In the genomic region with DNA sequence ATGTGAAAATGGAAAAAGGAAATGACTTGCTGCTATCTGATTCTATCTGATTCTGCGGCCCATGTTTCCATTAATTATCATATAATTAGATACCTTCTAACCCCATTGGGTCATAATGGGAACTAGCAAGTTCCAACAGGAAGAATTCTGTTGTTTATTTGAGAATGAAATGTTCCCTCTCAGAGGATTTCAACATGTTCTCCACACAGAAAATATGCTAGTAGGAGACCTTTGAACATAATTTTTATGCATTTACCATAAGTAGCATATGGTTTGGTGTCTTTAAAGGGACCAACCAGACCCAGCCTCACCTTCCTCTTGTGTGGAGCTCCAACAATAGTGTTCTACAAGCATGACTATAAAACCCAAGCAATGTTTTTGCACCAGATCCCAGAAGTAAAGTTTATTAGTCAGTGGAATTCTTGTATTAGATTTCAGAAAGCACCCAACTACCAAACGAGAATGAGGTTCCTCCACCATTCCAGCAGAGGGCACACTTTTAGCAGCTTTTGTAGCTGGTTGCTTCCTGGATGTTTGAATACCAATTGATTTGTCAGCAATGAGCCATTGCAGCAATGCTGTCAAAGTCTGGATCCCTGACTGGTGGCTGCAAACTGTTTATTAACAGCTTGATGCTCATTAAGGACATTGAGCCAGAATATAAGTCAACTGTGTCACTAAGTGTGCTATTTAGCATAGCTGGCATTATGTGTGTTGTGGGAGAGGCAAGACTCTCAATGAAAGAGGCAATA, we compare ENCODE assay signal across 9 cellular contexts.
DNase-seq lines count a peak whose midpoint lies in the region; ATAC-seq, FAIRE-seq and TF ChIP-seq lines count a peak whose summit lies in the region.
"Had no signal": no experiment of that assay in that cellular context is flagged by ENCODE, and none has a peak within 500 bp of the region (broad histone marks: within the 10 kb centered on the region; RNA-seq: fewer than 3 reads in every experiment).

No MANE protein-coding gene starts in this region.

- no peak overlapping the region for H3K4me3 ChIP-seq in dorsolateral prefrontal cortex

- peaks cover 0 to 13% (median 0%) of the 10 kb centered on the region in 5 donors for H3K27me3 Mint-ChIP-seq in naive thymus-derived CD8-positive, alpha-beta T cell

- POLR2A ChIA-PET in naive thymus-derived CD8-positive, alpha-beta T cell (lab: Charles Lee) = no interaction called here

- H3K9me3 Mint-ChIP-seq in naive thymus-derived CD8-positive, alpha-beta T cell = peaks cover 0 to 8% (median under 1%) of the 10 kb centered on the region in 9 donors

- H3K4me3 Mint-ChIP-seq in naive thymus-derived CD8-positive, alpha-beta T cell = no peak overlapping the region
- H3K4me3 Mint-ChIP-seq: natural killer cell had no signal

- H3K27me3 ChIP-seq in dorsolateral prefrontal cortex = no peaks in the 10 kb centered on the region

- peak; percentile 85 for ATAC-seq in SK-N-SH treated with all-trans-retinoic acid at 6 μM for 48 hours
- ATAC-seq in naive thymus-derived CD8-positive, alpha-beta T cell = no peak
- no peak for ATAC-seq in activated CD4-positive, CD25-positive, alpha-beta regulatory T cell treated with anti-CD3 and anti-CD28 coated beads, Interleukin-2, amount 50 U/mL, for 24 hours

- TF ChIP-seq CTCF in 22Rv1 (IDR thresholded peaks at IDR 0.05) (peak; percentile 87), dorsolateral prefrontal cortex (IDR thresholded peaks at IDR 0.05 in 54 of 56, conservative IDR thresholded peaks at IDR 0.05 in 2 of 56; ENCODE audit: low read depth in 1 of 56, partially characterized antibody in 56 of 56) (peak in 51 of 56 donors; percentile 17 to 58 (median 42))

- peak; percentile 90 for TF ChIP-seq RAD21 in Ishikawa (IDR thresholded peaks at IDR 0.05; ENCODE audit: low read depth)

- no peaks in the 10 kb centered on the region for H3K36me3 Mint-ChIP-seq in naive thymus-derived CD8-positive, alpha-beta T cell
- H3K36me3 Mint-ChIP-seq: natural killer cell had no signal

- TF ChIP-seq POLR2A in H54 (IDR thresholded peaks at IDR 0.05; ENCODE audit: low read depth, low read length) = no peak

- no peak overlapping the region for H3K27ac Mint-ChIP-seq in naive thymus-derived CD8-positive, alpha-beta T cell
- H3K27ac Mint-ChIP-seq: natural killer cell had no signal

- FAIRE-seq in H54 (lab: Jason Lieb, UNC) = peak; percentile 93

- H3K4me1 Mint-ChIP-seq in naive thymus-derived CD8-positive, alpha-beta T cell = no peaks in the 10 kb centered on the region
- H3K4me1 Mint-ChIP-seq: natural killer cell had no signal

- H3K27ac ChIP-seq in 22Rv1 (no peak overlapping the region), dorsolateral prefrontal cortex (no peak overlapping the region)

- intact Hi-C loops in dorsolateral prefrontal cortex (cut with DNase I) = no loop called here

- DNase-seq in GM04503 (ENCODE audit: low read depth) (peak; percentile 37), H54 (ENCODE audit: insufficient read length, low spot score) (no peak), dorsolateral prefrontal cortex (no peak)
- peak in 6 of 10 donors; percentile 4 to 25 (median 18) for DNase-seq in naive thymus-derived CD8-positive, alpha-beta T cell
- DNase-seq: natural killer cell had no signal

- TF ChIP-seq EP300 in Ishikawa (IDR thresholded peaks at IDR 0.05; ENCODE audit: borderline replicate concordance) = no peak

TF ChIP-seq in Ishikawa, 13 proteins besides CTCF, POLR2A, EP300 and RAD21:
- TF ChIP-seq TAF1 (IDR thresholded peaks at IDR 0.05; ENCODE audit: low read depth) (no peak), FOXM1 (IDR thresholded peaks at IDR 0.05; ENCODE audit: borderline replicate concordance, low read depth) (no peak), YY1 (IDR thresholded peaks at IDR 0.05; ENCODE audit: low read depth) (no peak), EGR1 (IDR thresholded peaks at IDR 0.05) (no peak), ZBTB7A (IDR thresholded peaks at IDR 0.05; ENCODE audit: low read depth) (no peak), CEBPB (IDR thresholded peaks at IDR 0.05) (no peak)
- TF ChIP-seq, protein P1, sequence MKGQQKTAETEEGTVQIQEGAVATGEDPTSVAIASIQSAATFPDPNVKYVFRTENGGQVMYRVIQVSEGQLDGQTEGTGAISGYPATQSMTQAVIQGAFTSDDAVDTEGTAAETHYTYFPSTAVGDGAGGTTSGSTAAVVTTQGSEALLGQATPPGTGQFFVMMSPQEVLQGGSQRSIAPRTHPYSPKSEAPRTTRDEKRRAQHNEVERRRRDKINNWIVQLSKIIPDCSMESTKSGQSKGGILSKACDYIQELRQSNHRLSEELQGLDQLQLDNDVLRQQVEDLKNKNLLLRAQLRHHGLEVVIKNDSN (IDR thresholded peaks at IDR 0.05) = no peak
TF ChIP-seq in Ishikawa: peak in this region for 0.

TF ChIP-seq in SK-N-SH treated with all-trans-retinoic acid at 6 μM for 48 hours, 23 proteins besides CTCF, POLR2A, EP300 and RAD21:
- TF ChIP-seq ZC3H10 (CRISPR knock-in tag; IDR thresholded peaks at IDR 0.05) (no peak), TCF4 (CRISPR knock-in tag; IDR thresholded peaks at IDR 0.05; ENCODE audit: borderline replicate concordance) (no peak), CSDC2 (CRISPR knock-in tag; IDR thresholded peaks at IDR 0.05) (no peak), GLIS3 (CRISPR knock-in tag; IDR thresholded peaks at IDR 0.05) (no peak), SNAI2 (CRISPR knock-in tag; IDR thresholded peaks at IDR 0.05) (no peak), RARB (CRISPR knock-in tag; IDR thresholded peaks at IDR 0.05) (no peak), TSHZ2 (CRISPR knock-in tag; IDR thresholded peaks at IDR 0.05) (no peak), ISL1 (CRISPR knock-in tag; IDR thresholded peaks at IDR 0.05) (no peak)

Comparison
In these comparisons a context has a peak if more than half of its experiments do, and no peak if none do; other contexts are left out.
1. DNase-seq: peak in GM04503 (single experiment) and naive thymus-derived CD8-positive, alpha-beta T cell (6 of 10); none in H54 (single experiment) and dorsolateral prefrontal cortex (0 of 10).